ENCODE assay signal across 26 cellular contexts in the genomic region with DNA sequence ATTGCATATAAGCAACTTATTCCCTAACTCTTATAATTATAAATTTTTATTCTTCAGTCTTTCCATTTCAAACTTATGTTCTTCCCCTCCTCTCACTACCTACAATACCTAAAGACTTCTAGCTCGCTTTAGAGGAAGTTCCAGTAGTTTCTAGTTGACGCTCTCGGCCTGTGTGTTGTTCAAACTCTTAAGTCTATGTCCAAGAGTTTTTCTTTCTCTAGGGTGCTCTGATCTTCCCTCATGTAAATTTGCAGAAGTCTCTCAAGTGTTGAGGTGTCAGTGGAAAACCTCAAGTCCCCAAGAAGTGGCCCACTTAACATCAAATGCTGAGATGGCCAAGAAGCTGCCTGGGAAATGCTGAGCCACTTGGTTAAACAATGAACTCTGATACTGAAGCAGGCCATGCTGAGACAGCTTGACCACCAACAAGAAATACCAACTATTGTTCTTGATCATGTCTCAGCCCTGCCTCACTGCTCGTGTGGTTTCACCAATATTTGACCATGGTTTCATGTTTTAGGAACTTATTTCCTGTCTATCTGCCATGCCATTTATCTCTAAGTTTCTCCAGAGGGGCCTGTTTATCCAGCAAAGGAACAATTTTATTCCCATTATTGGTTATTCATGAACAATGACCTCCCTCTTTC.
"Had no signal": no experiment of that assay in that cellular context is flagged by ENCODE, and none has a peak within 500 bp of the region (broad histone marks: within the 10 kb centered on the region; RNA-seq: fewer than 3 reads in every experiment).

No MANE protein-coding gene starts in this region.

- ATAC-seq: activated naive CD4-positive, alpha-beta T cell treated with anti-CD3 and anti-CD28 coated beads, Interleukin-2, amount 50 U/mL, for 72 hours; effector memory CD8-positive, alpha-beta T cell; gastroesophageal sphincter; heart right ventricle had no signal

- H3K27me3 ChIP-seq: ascending aorta, esophagus squamous epithelium, gastroesophageal sphincter, heart right ventricle had no signal

- H3K27ac ChIP-seq: ascending aorta, esophagus squamous epithelium, gastroesophageal sphincter, heart right ventricle, VCaP had no signal

- H3K9me3 ChIP-seq: ascending aorta, esophagus squamous epithelium, gastroesophageal sphincter, heart right ventricle had no signal

- H3K36me3 ChIP-seq: ascending aorta, esophagus squamous epithelium, gastroesophageal sphincter, heart right ventricle had no signal

- H3K4me3 ChIP-seq: ascending aorta, esophagus squamous epithelium, gastroesophageal sphincter, heart right ventricle had no signal

- DNase-seq: activated CD4-positive, alpha-beta memory T cell treated with anti-CD3 and anti-CD28 coated beads, Interleukin-2, amount 10 ng/mL, durations not matched to agents 7 days and 5 days; activated CD4-positive, alpha-beta T cell treated with anti-CD3 and anti-CD28 coated beads for 1 hour; activated CD4-positive, alpha-beta T cell treated with anti-CD3 and anti-CD28 coated beads for 4 hours; activated CD4-positive, alpha-beta T cell treated with anti-CD3 and anti-CD28 coated beads, Interleukin-2, amount 10 ng/mL, durations not matched to agents 7 days and 5 days; activated CD4-positive, alpha-beta T cell treated with anti-CD3 and anti-CD28 coated beads, Interleukin-2, amount 50 U/mL, for 4 hours; activated CD8-positive, alpha-beta memory T cell treated with anti-CD3 and anti-CD28 coated beads, Interleukin-2, amount 50 U/mL, for 48 hours; activated gamma-delta T cell; activated naive CD4-positive, alpha-beta T cell; activated naive CD4-positive, alpha-beta T cell treated with anti-CD3 and anti-CD28 coated beads, Interleukin-2, amount 10 ng/mL, durations not matched to agents 7 days and 5 days; activated naive CD8-positive, alpha-beta T cell treated with anti-CD3 and anti-CD28 coated beads, Interleukin-2, amount 10 ng/mL, durations not matched to agents 7 days and 5 days; activated T-cell treated with anti-CD3 and anti-CD28 coated beads for 4 hours; activated T-cell treated with anti-CD3 and anti-CD28 coated beads, Interleukin-2, amount 50 U/mL, for 24 hours; activated T-cell treated with anti-CD3 and anti-CD28 coated beads, Interleukin-2, amount 50 U/mL, for 72 hours; caudate nucleus; cortex of kidney; dermis blood vessel endothelial cell; effector CD4-positive, alpha-beta T cell; effector memory CD8-positive, alpha-beta T cell; esophagus squamous epithelium; foreskin melanocyte; heart right ventricle; T-helper 2 cell had no signal

- H3K4me1 ChIP-seq: ascending aorta, esophagus squamous epithelium, gastroesophageal sphincter, heart right ventricle had no signal
